Comparison of ENCODE assay signal across 28 cellular contexts in genomic region chr9:121897140-121897539, GRCh38.
DNase-seq lines count a peak whose midpoint lies in the region; ATAC-seq, FAIRE-seq and TF ChIP-seq lines count a peak whose summit lies in the region.
"Had no signal": no experiment of that assay in that cellular context is flagged by ENCODE, and none has a peak within 500 bp of the region (broad histone marks: within the 10 kb centered on the region; RNA-seq: fewer than 3 reads in every experiment).

No MANE protein-coding gene starts in this region.

- H3K4me1 Mint-ChIP-seq in activated CD8-positive, alpha-beta T cell treated with anti-CD3 and anti-CD28 coated beads, Interleukin-2, amount 10 ng/mL, durations not matched to agents 7 days and 5 days (ENCODE audit: low read depth), result no peaks in the 10 kb centered on the region
- peaks cover 19% of the 10 kb centered on the region for H3K4me1 Mint-ChIP-seq in neural crest cell

- no peak overlapping the region for H3K27ac Mint-ChIP-seq in activated CD8-positive, alpha-beta T cell treated with anti-CD3 and anti-CD28 coated beads, Interleukin-2, amount 10 ng/mL, durations not matched to agents 7 days and 5 days
- peak overlapping the region; percentile 10 for H3K27ac Mint-ChIP-seq in neural crest cell (ENCODE audit: unreplicated experiment)
- H3K27ac Mint-ChIP-seq: CD4-positive, alpha-beta T cell; GM23338 had no signal

- no TSS peak for BruUV-seq in IMR-90 (replicated peaks; lab: Mats Ljungman, UMichigan)

- H3K27me3 Mint-ChIP-seq in activated CD8-positive, alpha-beta T cell treated with anti-CD3 and anti-CD28 coated beads, Interleukin-2, amount 10 ng/mL, durations not matched to agents 7 days and 5 days (ENCODE audit: low read depth), result no peaks in the 10 kb centered on the region
- H3K27me3 Mint-ChIP-seq in neural crest cell (ENCODE audit: low read depth), result peaks cover 22% of the 10 kb centered on the region
- H3K27me3 Mint-ChIP-seq: CD4-positive, alpha-beta T cell had no signal

- H3K4me2 ChIP-seq in A549 (no peak overlapping the region), IMR-90 (ENCODE audit: low read depth, low read length) (no peak overlapping the region)
- H3K4me2 ChIP-seq: GM23338, KMS-11, PC-9 had no signal

- peaks cover 6% of the 10 kb centered on the region for H3K9me3 Mint-ChIP-seq in activated CD8-positive, alpha-beta T cell treated with anti-CD3 and anti-CD28 coated beads, Interleukin-2, amount 10 ng/mL, durations not matched to agents 7 days and 5 days (ENCODE audit: insufficient read depth)
- H3K9me3 Mint-ChIP-seq in neural crest cell, result peaks cover 14% of the 10 kb centered on the region

- no peak overlapping the region for H4K8ac ChIP-seq in IMR-90 (ENCODE audit: low read depth in 2 of 2, low read length in 2 of 2)

- no peak for TF ChIP-seq RAD21 in A549 (conservative IDR thresholded peaks at IDR 0.05 in 1 of 2, IDR thresholded peaks at IDR 0.05 in 1 of 2)
- TF ChIP-seq RAD21 in IMR-90 (IDR thresholded peaks at IDR 0.05; ENCODE audit: low read length), result no peak

- no peak overlapping the region for H2AK9ac ChIP-seq in IMR-90 (replicated peaks; ENCODE audit: low read depth, low read length, poor library complexity)

- CTCF ChIA-PET in A549 (lab: Yijun Ruan, JAX), result no interaction called here
- CTCF ChIA-PET in IMR-90 (lab: Yijun Ruan, JAX), result no interaction called here
- CTCF ChIA-PET in activated CD8-positive, alpha-beta T cell treated with anti-CD3 and anti-CD28 coated beads, Interleukin-2, amount 10 ng/mL, durations not matched to agents 7 days and 5 days (lab: Charles Lee), result no interaction called here

- in situ Hi-C loops in IMR-90 (cut with MboI; ENCODE audit: low sequenced_read_pairs), result no loop called here

- no peak overlapping the region for H2BK5ac ChIP-seq in IMR-90 (ENCODE audit: low read depth, low read length, poor library complexity, severe bottlenecking)

- 90% methylated on average over 10 of the region's 10 CpGs for WGBS in A549 (ENCODE audit: missing lambda C conversion rate)
- 91% methylated on average over 9 of the region's 10 CpGs; no CpG with 5 or more reads in 1 of the 2 experiments for WGBS in IMR-90 (ENCODE audit: extremely low coverage in 2 of 2, insufficient read length in 1 of 2), 2 experiments
- WGBS in suprapubic skin, result 92% methylated on average over 10 of the region's 10 CpGs

- peak overlapping the region; percentile 36; the same call in 1 of the 2 replicates for H3K4ac ChIP-seq in IMR-90 (ENCODE audit: low read depth, low read length)

- peaks cover 10% of the 10 kb centered on the region; the same call in 2 of the 3 replicates for H3K9me3 ChIP-seq in A549
- no peaks in the 10 kb centered on the region for H3K9me3 ChIP-seq in IMR-90 (ENCODE audit: control insufficient read depth, insufficient read depth, low read length)
- H3K9me3 ChIP-seq in suprapubic skin, result no peaks in the 10 kb centered on the region

- DNase-seq in A549 (ENCODE audit: low read depth in 1 of 2, low spot score in 1 of 2) (no peak), IMR-90 (no peak), neural crest cell (ENCODE audit: low read depth, low spot score) (no peak), suprapubic skin (ENCODE audit: low spot score in 2 of 2) (no peak)
- DNase-seq in activated CD8-positive, alpha-beta T cell treated with anti-CD3 and anti-CD28 coated beads, Interleukin-2, amount 10 ng/mL, durations not matched to agents 7 days and 5 days, result no peak
- DNase-seq: AML-193; CD4-positive, alpha-beta T cell; NCI-H1048; NCI-H1417; NCI-H1694; NCI-H2029 treated with DMSO at 0.1 percent for 48 hours; NCI-H446 treated with DMSO at 0.1 percent for 48 hours; NCI-H526; NCI-H82; NK-92 treated with Interleukin-12 subunit alpha and Interleukin-12 subunit beta, amount 100 ng/mL, for 24 hours; PC-9; SHP77 treated with DMSO at 0.1 percent for 48 hours had no signal

- POLR2A ChIA-PET in A549 (lab: Yijun Ruan, JAX) (no interaction called here), IMR-90 (lab: Charles Lee; ENCODE audit: unreplicated experiment) (no interaction called here)
- POLR2A ChIA-PET in activated CD8-positive, alpha-beta T cell treated with anti-CD3 and anti-CD28 coated beads, Interleukin-2, amount 10 ng/mL, durations not matched to agents 7 days and 5 days (lab: Charles Lee), result no interaction called here

- dilution Hi-C loops in IMR-90 (cut with HindIII; ENCODE audit: low sequenced_read_pairs, unreplicated experiment), result no loop called here

- peak overlapping the region; percentile 33; the same call in 1 of the 2 replicates for H2AK5ac ChIP-seq in IMR-90 (ENCODE audit: low read depth, low read length)

- H4K20me1 ChIP-seq in IMR-90 (ENCODE audit: insufficient read depth, low read length), result peaks cover under 1% of the 10 kb centered on the region; the same call in 1 of the 2 replicates
- H4K20me1 ChIP-seq: BLaER1 treated with 17β-estradiol and CSF1 and Interleukin-3, amounts not matched to agents 10 nM and 100 nM had no signal

- TF ChIP-seq POLR2A in A549 (IDR thresholded peaks at IDR 0.05; ENCODE audit: low read length), result no peak
- TF ChIP-seq POLR2A in IMR-90 (IDR thresholded peaks at IDR 0.05; ENCODE audit: low read depth, low read length), result no peak
- TF ChIP-seq POLR2A in suprapubic skin (IDR thresholded peaks at IDR 0.05), result no peak

- no peak overlapping the region for H2BK20ac ChIP-seq in IMR-90 (ENCODE audit: low read depth, low read length)

- TF ChIP-seq EP300 in A549 (IDR thresholded peaks at IDR 0.05), result no peak
- no peak for TF ChIP-seq EP300 in suprapubic skin (IDR thresholded peaks at IDR 0.05)

- FAIRE-seq in A549 (lab: Jason Lieb, UNC), result no peak
- FAIRE-seq: A204.1, D721Med, G401.6, HTR-8/SVneo had no signal

- no peak overlapping the region for H3K18ac ChIP-seq in IMR-90 (ENCODE audit: low read depth, low read length)

- H3K56ac ChIP-seq in IMR-90 (ENCODE audit: extremely low read depth, insufficient read depth, low read length), result no peak overlapping the region

- H3K14ac ChIP-seq in IMR-90 (replicated peaks; ENCODE audit: low read depth, low read length), result no peak overlapping the region

- H4K5ac ChIP-seq in IMR-90 (ENCODE audit: low read depth, low read length), result no peak overlapping the region

- no peak overlapping the region for H4K91ac ChIP-seq in IMR-90 (ENCODE audit: insufficient read depth, low read depth, low read length)

- H3K23ac ChIP-seq in IMR-90 (ENCODE audit: low read depth, low read length), result no peak overlapping the region

- H3K4me3 Mint-ChIP-seq in activated CD8-positive, alpha-beta T cell treated with anti-CD3 and anti-CD28 coated beads, Interleukin-2, amount 10 ng/mL, durations not matched to agents 7 days and 5 days, result no peak overlapping the region
- H3K4me3 Mint-ChIP-seq in neural crest cell, result no peak overlapping the region
- H3K4me3 Mint-ChIP-seq: CD4-positive, alpha-beta T cell; GM23338; H9 had no signal

- H3K79me1 ChIP-seq in IMR-90 (ENCODE audit: low read depth in 1 of 2, low read length in 2 of 2), result peaks cover 0 to 12% of the 10 kb centered on the region in 2 experiments; a peak in 1 of 4 replicates

- H3K9ac ChIP-seq in IMR-90 (ENCODE audit: low read depth, low read length), result no peak overlapping the region
- H3K9ac ChIP-seq: BLaER1 treated with 17β-estradiol and CSF1 and Interleukin-3, amounts not matched to agents 10 nM and 100 nM; KMS-11 had no signal

- intact Hi-C loops in IMR-90 (cut with micrococcal nuclease), result no loop called here

- H2BK15ac ChIP-seq in IMR-90 (ENCODE audit: low read depth, low read length), result no peak overlapping the region; the same call in 2 of the 3 replicates

- H2AFZ ChIP-seq in IMR-90 (replicated peaks; ENCODE audit: low read length, poor library complexity), result no peak overlapping the region
- H2AFZ ChIP-seq: PC-9 had no signal

- H3K27ac ChIP-seq in A549, result no peak overlapping the region
- H3K27ac ChIP-seq in IMR-90 (ENCODE audit: insufficient read depth, low read length), result no peak overlapping the region
- no peak overlapping the region for H3K27ac ChIP-seq in suprapubic skin
- H3K27ac ChIP-seq: BLaER1 treated with 17β-estradiol and CSF1 and Interleukin-3, amounts not matched to agents 10 nM and 100 nM; KMS-11; PC-9; SK-N-MC had no signal

- TF ChIP-seq CTCF in A549 (IDR thresholded peaks at IDR 0.05), result no peak
- TF ChIP-seq CTCF in IMR-90 (conservative IDR thresholded peaks at IDR 0.05; ENCODE audit: low read depth, low read length), result no peak
- no peak for TF ChIP-seq CTCF in neural crest cell (conservative IDR thresholded peaks at IDR 0.05)
- no peak for TF ChIP-seq CTCF in suprapubic skin (IDR thresholded peaks at IDR 0.05)

- H3K9me1 ChIP-seq in IMR-90 (ENCODE audit: insufficient read depth, low read length), result peaks cover 18% of the 10 kb centered on the region

- no peaks in the 10 kb centered on the region for H3K27me3 ChIP-seq in IMR-90 (ENCODE audit: control insufficient read depth, insufficient read depth, low read length)
- no peaks in the 10 kb centered on the region for H3K27me3 ChIP-seq in suprapubic skin
- H3K27me3 ChIP-seq: BLaER1 treated with 17β-estradiol and CSF1 and Interleukin-3, amounts not matched to agents 10 nM and 100 nM had no signal

- ATAC-seq in A549, result peak; percentile 40 to 43; a peak in 3 of 6 replicates
- no peak for ATAC-seq in IMR-90 (ENCODE audit: low read depth)
- ATAC-seq in activated CD8-positive, alpha-beta T cell treated with anti-CD3 and anti-CD28 coated beads, Interleukin-2, amount 10 ng/mL, durations not matched to agents 7 days and 5 days, result peak; percentile 43
- ATAC-seq in HG02571 (IDR thresholded peaks at IDR 0.05; ENCODE audit: unreplicated experiment), result no peak
- ATAC-seq in GM21723 (IDR thresholded peaks at IDR 0.05; ENCODE audit: unreplicated experiment), result no peak

- H3K4me3 ChIP-seq in A549, result no peak overlapping the region
- H3K4me3 ChIP-seq in IMR-90 (ENCODE audit: insufficient read depth, low read depth, low read length), result no peak overlapping the region
- H3K4me3 ChIP-seq in suprapubic skin, result no peak overlapping the region
- H3K4me3 ChIP-seq: BLaER1 treated with 17β-estradiol and CSF1 and Interleukin-3, amounts not matched to agents 10 nM and 100 nM; GM23338; PC-9; SK-N-MC had no signal

- no peak overlapping the region for H2BK120ac ChIP-seq in IMR-90 (ENCODE audit: low read depth, low read length)

- H3K36me3 Mint-ChIP-seq in activated CD8-positive, alpha-beta T cell treated with anti-CD3 and anti-CD28 coated beads, Interleukin-2, amount 10 ng/mL, durations not matched to agents 7 days and 5 days (ENCODE audit: low read depth), result no peaks in the 10 kb centered on the region
- peaks cover 10% of the 10 kb centered on the region for H3K36me3 Mint-ChIP-seq in neural crest cell (ENCODE audit: low read depth)

- H3K4me1 ChIP-seq in A549, result no peaks in the 10 kb centered on the region
- H3K4me1 ChIP-seq in IMR-90 (ENCODE audit: control insufficient read depth, insufficient read depth, low read length), result peaks cover 7% of the 10 kb centered on the region
- H3K4me1 ChIP-seq in suprapubic skin, result no peaks in the 10 kb centered on the region

- H3K36me3 ChIP-seq in IMR-90 (ENCODE audit: control insufficient read depth, insufficient read depth, low read length) (no peaks in the 10 kb centered on the region), suprapubic skin (no peaks in the 10 kb centered on the region)
- H3K36me3 ChIP-seq: BLaER1 treated with 17β-estradiol and CSF1 and Interleukin-3, amounts not matched to agents 10 nM and 100 nM had no signal

TF ChIP-seq in A549, 52 proteins besides CTCF, POLR2A, EP300 and RAD21 (continues in another document):
- TF ChIP-seq ZFP36 (IDR thresholded peaks at IDR 0.05; ENCODE audit: borderline replicate concordance, partially characterized antibody), result no peak

TF ChIP-seq in IMR-90, 13 proteins besides CTCF, POLR2A, EP300 and RAD21 (continues in another document):
- TF ChIP-seq MXI1 (IDR thresholded peaks at IDR 0.05; ENCODE audit: borderline replicate concordance, low read depth, low read length), result no peak

Comparison
In these comparisons a context has a peak if more than half of its experiments do, and no peak if none do; other contexts are left out.
1. ATAC-seq: peak in A549 (2 of 2) and activated CD8-positive, alpha-beta T cell treated with anti-CD3 and anti-CD28 coated beads, Interleukin-2, amount 10 ng/mL, durations not matched to agents 7 days and 5 days (single experiment); none in IMR-90 (single experiment), HG02571 (single experiment) and GM21723 (single experiment).